In genomic region chr13:21675095-21676007, GRCh38 we compare ENCODE assay signal across 8 cellular contexts. TPM values are rescaled to one million over a fixed set of nuclear protein-coding genes. Genes with fewer than 3 reads are reported as not detected.
DNase-seq lines count a peak whose midpoint lies in the region; TF ChIP-seq lines count a peak whose summit lies in the region.

No MANE protein-coding gene starts in this region.

- H3K9me3 ChIP-seq in colonic mucosa (no peaks in the 10 kb centered on the region), suprapubic skin (no peaks in the 10 kb centered on the region)

- no peak for TF ChIP-seq CTCF in colonic mucosa (IDR thresholded peaks at IDR 0.05)
- TF ChIP-seq CTCF in mesothelial cell of epicardium (IDR thresholded peaks at IDR 0.05; ENCODE audit: unreplicated experiment): no peak
- no peak for TF ChIP-seq CTCF in suprapubic skin (IDR thresholded peaks at IDR 0.05)
- TF ChIP-seq CTCF in HFFc6 (IDR thresholded peaks at IDR 0.05): no peak

- no peak for TF ChIP-seq POLR2A in suprapubic skin (IDR thresholded peaks at IDR 0.05)

- H3K9me3 Mint-ChIP-seq in mesothelial cell of epicardium (no peaks in the 10 kb centered on the region), HFFc6 (no peaks in the 10 kb centered on the region)

- H3K4me3 ChIP-seq in colonic mucosa (peak overlapping the region; percentile 68), suprapubic skin (peak overlapping the region; percentile 56)

- H3K27ac Mint-ChIP-seq in mesothelial cell of epicardium (no peak overlapping the region), HFFc6 (no peak overlapping the region)

- H3K36me3 Mint-ChIP-seq in mesothelial cell of epicardium: no peaks in the 10 kb centered on the region
- no peaks in the 10 kb centered on the region for H3K36me3 Mint-ChIP-seq in HFFc6 (ENCODE audit: low read depth)

- 6% methylated on average over 19 of the region's 63 CpGs for WGBS in suprapubic skin

- H3K4me1 ChIP-seq in colonic mucosa: peaks cover 23% of the 10 kb centered on the region
- H3K4me1 ChIP-seq in suprapubic skin: peaks cover 52% of the 10 kb centered on the region

- H3K4me3 Mint-ChIP-seq in mesothelial cell of epicardium (peak overlapping the region; percentile 84), HFFc6 (no peak overlapping the region)

- intact Hi-C loops in colonic mucosa (cut with DNase I): no loop called here

- no peak overlapping the region for H3K9ac ChIP-seq in colonic mucosa (ENCODE audit: low read depth in 2 of 2, low read length in 2 of 2)

- peak; percentile 44 for DNase-seq in NCI-H2107 treated with DMSO at 0.1 percent for 48 hours (lab: John Stamatoyannopoulos, UW; ENCODE audit: unreplicated experiment)
- no peak for DNase-seq in NCI-H2107 (lab: John Stamatoyannopoulos, UW)
- peak in 3 of 5 experiments; percentile 16 to 52 (median 41) for DNase-seq in T-helper 2 cell
- peak; percentile 61 for DNase-seq in colonic mucosa
- DNase-seq in mesothelial cell of epicardium (ENCODE audit: low spot score in 2 of 2, unreplicated experiment in 2 of 2): no peak
- DNase-seq in suprapubic skin (ENCODE audit: low spot score in 2 of 2): no peak
- DNase-seq in middle frontal gyrus (ENCODE audit: extremely low spot score, low spot score): no peak
- no peak for DNase-seq in HFFc6

- no peak overlapping the region for H3K27ac ChIP-seq in colonic mucosa
- H3K27ac ChIP-seq in suprapubic skin: no peak overlapping the region

- no peaks in the 10 kb centered on the region for H3K36me3 ChIP-seq in colonic mucosa
- no peaks in the 10 kb centered on the region for H3K36me3 ChIP-seq in suprapubic skin

- peaks cover 36% of the 10 kb centered on the region for H3K4me1 Mint-ChIP-seq in mesothelial cell of epicardium
- H3K4me1 Mint-ChIP-seq in HFFc6 (ENCODE audit: low read depth): peaks cover 14% of the 10 kb centered on the region

- H3K27me3 Mint-ChIP-seq in mesothelial cell of epicardium (ENCODE audit: low read depth) (peaks cover 54% of the 10 kb centered on the region), HFFc6 (ENCODE audit: insufficient read depth) (peaks cover 46% of the 10 kb centered on the region)

- TF ChIP-seq EP300 in suprapubic skin (IDR thresholded peaks at IDR 0.05): no peak

- H3K27me3 ChIP-seq in colonic mucosa (peaks cover 10% of the 10 kb centered on the region), suprapubic skin (peaks cover 69% of the 10 kb centered on the region)

RNA-seq across cellular contexts. Expression of gene FGF9, which starts 4.5 kb away (rescaled TPM):
- total RNA-seq in colonic mucosa: 1 to 10 TPM in 1 of 2 donors, under 1 TPM in 1; 0.67 to 1.2 TPM
- total RNA-seq in mesothelial cell of epicardium: 17.3 to 20.9 TPM (median 17.8 TPM) in 3 replicates
- total RNA-seq in suprapubic skin: not detected
- total RNA-seq in HFFc6 (2021; fragmentation: NEBNext Ultra II Directional; extraction: Animal tissue kit (Norgen Biotek cat#: 25700)): not detected

Comparison
In these comparisons a context has a peak if more than half of its experiments do, and no peak if none do; other contexts are left out.
1. DNase-seq: peak in NCI-H2107 treated with DMSO at 0.1 percent for 48 hours (single experiment), T-helper 2 cell (3 of 5) and colonic mucosa (single experiment); none in NCI-H2107 (single experiment), mesothelial cell of epicardium (0 of 2), suprapubic skin (0 of 2), middle frontal gyrus (single experiment) and HFFc6 (single experiment).